ENCODE assay signal across 22 cellular contexts in genomic region chr7:95433129-95433528, GRCh38. TPM values are rescaled to one million over a fixed set of nuclear protein-coding genes. Genes with fewer than 3 reads are reported as not detected.
DNase-seq lines count a peak whose midpoint lies in the region; ATAC-seq and TF ChIP-seq lines count a peak whose summit lies in the region.
"Had no signal": no experiment of that assay in that cellular context is flagged by ENCODE, and none has a peak within 500 bp of the region (broad histone marks: within the 10 kb centered on the region; RNA-seq: fewer than 3 reads in every experiment).

No MANE protein-coding gene starts in this region.

- H3K27ac ChIP-seq in endodermal cell (ENCODE audit: low read depth, low read length) (no peak overlapping the region), thyroid gland (no peak overlapping the region)

- no peaks in the 10 kb centered on the region for H3K27me3 Mint-ChIP-seq in natural killer cell (ENCODE audit: low read depth in 2 of 2)
- H3K27me3 Mint-ChIP-seq in natural killer cell treated with Interleukin-12 subunit alpha and Interleukin-12 subunit beta and Interleukin-15 and Interleukin-18, amount 100 ng/mL, for 72 hours, result no peaks in the 10 kb centered on the region
- no peaks in the 10 kb centered on the region for H3K27me3 Mint-ChIP-seq in endodermal cell (ENCODE audit: insufficient read depth)
- H3K27me3 Mint-ChIP-seq in nephron progenitor cell (ENCODE audit: low read depth, poor library complexity), result no peaks in the 10 kb centered on the region

- no peak for TF ChIP-seq POLR2A in thyroid gland (IDR thresholded peaks at IDR 0.05)

- ATAC-seq in natural killer cell (no peak), GM18858 (IDR thresholded peaks at IDR 0.05; ENCODE audit: unreplicated experiment) (no peak), GM21367 (IDR thresholded peaks at IDR 0.05; ENCODE audit: unreplicated experiment) (no peak)
- no peak for ATAC-seq in natural killer cell treated with Interleukin-12 subunit alpha and Interleukin-12 subunit beta and Interleukin-15 and Interleukin-18, amount 100 ng/mL, for 72 hours
- ATAC-seq: PC-3 had no signal

- H3K27me3 ChIP-seq in endodermal cell (ENCODE audit: control insufficient read depth, insufficient read depth, low read length, poor library complexity, severe bottlenecking) (no peaks in the 10 kb centered on the region), thyroid gland (no peaks in the 10 kb centered on the region)
- H3K27me3 ChIP-seq: BE2C had no signal

- no peak overlapping the region for H3K9ac ChIP-seq in endodermal cell (ENCODE audit: extremely low read depth, low read length, poor library complexity, severe bottlenecking)
- H3K9ac ChIP-seq: KMS-11 had no signal

- 86% methylated on average over 1 of the region's 1 CpG; no CpG with 5 or more reads in 1 of the 2 experiments for WGBS in endodermal cell (ENCODE audit: insufficient coverage in 1 of 2, insufficient read length in 1 of 2), 2 experiments
- 96 to 97% methylated on average over 1 of the region's 1 CpG for WGBS in thyroid gland, 2 donors

- TF ChIP-seq CTCF in natural killer cell (IDR thresholded peaks at IDR 0.05) (no peak), endodermal cell (conservative IDR thresholded peaks at IDR 0.05) (no peak), nephron progenitor cell (IDR thresholded peaks at IDR 0.05) (no peak), thyroid gland (IDR thresholded peaks at IDR 0.05) (no peak)

- H3K27ac Mint-ChIP-seq in natural killer cell (no peak overlapping the region), endodermal cell (no peak overlapping the region), nephron progenitor cell (peak overlapping the region; percentile 87)
- no peak overlapping the region for H3K27ac Mint-ChIP-seq in natural killer cell treated with Interleukin-12 subunit alpha and Interleukin-12 subunit beta and Interleukin-15 and Interleukin-18, amount 100 ng/mL, for 72 hours

- no peak for DNase-seq in natural killer cell
- no peak for DNase-seq in natural killer cell treated with Interleukin-12 subunit alpha and Interleukin-12 subunit beta and Interleukin-15 and Interleukin-18, amount 100 ng/mL, for 72 hours (ENCODE audit: low spot score)
- no peak for DNase-seq in endodermal cell
- no peak for DNase-seq in nephron progenitor cell
- DNase-seq in hepatic stellate cell (ENCODE audit: low spot score), result no peak
- no peak for DNase-seq in thyroid gland
- DNase-seq: BE2C; CD4-positive, alpha-beta memory T cell; EL; GOT3; NCI-H1417 treated with DMSO at 0.1 percent for 48 hours; NCI-H1930; NCI-H345; NCI-H524 treated with DMSO at 0.1 percent for 48 hours; PC-3; RPMI8226; SHP77 treated with DMSO at 0.1 percent for 48 hours had no signal

- H3K4me1 ChIP-seq in endodermal cell (ENCODE audit: control insufficient read depth, insufficient read depth, low read length) (peaks cover 3% of the 10 kb centered on the region), thyroid gland (no peaks in the 10 kb centered on the region)
- H3K4me1 ChIP-seq: BE2C had no signal

- H3K9me3 Mint-ChIP-seq in natural killer cell (no peaks in the 10 kb centered on the region), endodermal cell (no peaks in the 10 kb centered on the region), nephron progenitor cell (peaks cover 4% of the 10 kb centered on the region)
- no peaks in the 10 kb centered on the region for H3K9me3 Mint-ChIP-seq in natural killer cell treated with Interleukin-12 subunit alpha and Interleukin-12 subunit beta and Interleukin-15 and Interleukin-18, amount 100 ng/mL, for 72 hours
- H3K9me3 Mint-ChIP-seq: CD4-positive, alpha-beta memory T cell had no signal

- H3K36me3 ChIP-seq in endodermal cell (ENCODE audit: control insufficient read depth, insufficient read depth, low read length) (no peaks in the 10 kb centered on the region), thyroid gland (no peaks in the 10 kb centered on the region)
- H3K36me3 ChIP-seq: BE2C had no signal

- H3K4me3 Mint-ChIP-seq in natural killer cell (peak overlapping the region; percentile 90), endodermal cell (no peak overlapping the region), nephron progenitor cell (no peak overlapping the region)
- no peak overlapping the region for H3K4me3 Mint-ChIP-seq in natural killer cell treated with Interleukin-12 subunit alpha and Interleukin-12 subunit beta and Interleukin-15 and Interleukin-18, amount 100 ng/mL, for 72 hours

- intact Hi-C loops in natural killer cell (cut with micrococcal nuclease), result no loop called here
- intact Hi-C loops in thyroid gland (cut with DNase I), result no loop called here

- H3K9me3 ChIP-seq in endodermal cell (ENCODE audit: control insufficient read depth, low read length), result no peaks in the 10 kb centered on the region
- no peaks in the 10 kb centered on the region for H3K9me3 ChIP-seq in thyroid gland
- H3K9me3 ChIP-seq: BE2C had no signal

- H3K4me3 ChIP-seq in endodermal cell (ENCODE audit: low read length), result peak overlapping the region; percentile 93
- no peak overlapping the region for H3K4me3 ChIP-seq in thyroid gland (replicated peaks in 1 of 3)
- H3K4me3 ChIP-seq: GM12878 had no signal

- no peaks in the 10 kb centered on the region for H3K36me3 Mint-ChIP-seq in natural killer cell
- H3K36me3 Mint-ChIP-seq in natural killer cell treated with Interleukin-12 subunit alpha and Interleukin-12 subunit beta and Interleukin-15 and Interleukin-18, amount 100 ng/mL, for 72 hours, result no peaks in the 10 kb centered on the region
- peaks cover 26% of the 10 kb centered on the region for H3K36me3 Mint-ChIP-seq in endodermal cell (ENCODE audit: low read depth)
- peaks cover 58% of the 10 kb centered on the region for H3K36me3 Mint-ChIP-seq in nephron progenitor cell (ENCODE audit: low read depth)
- H3K36me3 Mint-ChIP-seq: CD4-positive, alpha-beta memory T cell had no signal

- H3K4me1 Mint-ChIP-seq in natural killer cell (peaks cover 24 to 26% of the 10 kb centered on the region in 2 donors), endodermal cell (peaks cover 4% of the 10 kb centered on the region), nephron progenitor cell (peaks cover 56% of the 10 kb centered on the region)
- peaks cover 13 to 17% of the 10 kb centered on the region in 2 donors for H3K4me1 Mint-ChIP-seq in natural killer cell treated with Interleukin-12 subunit alpha and Interleukin-12 subunit beta and Interleukin-15 and Interleukin-18, amount 100 ng/mL, for 72 hours (ENCODE audit: low read depth in 2 of 2)

RNA-seq across cellular contexts. Expression of gene PON2, which starts 1.7 kb away (rescaled TPM):
- 10 to 100 TPM; 26.6 to 35.7 (median 35.6) TPM for total RNA-seq in natural killer cell
- 10 to 100 TPM; 17.6 to 18.0 TPM for total RNA-seq in natural killer cell treated with Interleukin-12 subunit alpha and Interleukin-12 subunit beta and Interleukin-15 and Interleukin-18, amount 100 ng/mL, for 72 hours
- 10 to 100 TPM; 66.3 to 66.8 TPM for total RNA-seq in endodermal cell
- polyA plus RNA-seq in endodermal cell (2013, experiment 1 of 2), result 297 TPM
- polyA plus RNA-seq in endodermal cell (2013, experiment 2 of 2), result 287 TPM
- 10 to 100 TPM; 76.7 to 96.9 (median 94.2) TPM for total RNA-seq in thyroid gland

RNA-seq across cellular contexts. Expression of gene PON3, which starts 37.0 kb away (rescaled TPM):
- not detected for total RNA-seq in natural killer cell
- not detected for total RNA-seq in natural killer cell treated with Interleukin-12 subunit alpha and Interleukin-12 subunit beta and Interleukin-15 and Interleukin-18, amount 100 ng/mL, for 72 hours
- under 1 TPM in 1 of 2 donors, not detected in 1; 0.55 TPM for total RNA-seq in endodermal cell
- polyA plus RNA-seq in endodermal cell (2013, experiment 1 of 2), result not detected
- 0.50 TPM for polyA plus RNA-seq in endodermal cell (2013, experiment 2 of 2)
- total RNA-seq in thyroid gland, result 10 to 100 TPM in 2 of 4 donors, 1 to 10 TPM in 2; 4.2 to 11.8 (median 8.6) TPM
- total RNA-seq: A172; CD4-positive, alpha-beta memory T cell; PC-3 had no signal
- polyA plus RNA-seq: CD4-positive, alpha-beta memory T cell had no signal

RNA-seq across cellular contexts. Expression of gene ASB4, which starts 52.6 kb away (rescaled TPM):
- not detected for total RNA-seq in natural killer cell
- not detected for total RNA-seq in natural killer cell treated with Interleukin-12 subunit alpha and Interleukin-12 subunit beta and Interleukin-15 and Interleukin-18, amount 100 ng/mL, for 72 hours
- total RNA-seq in endodermal cell, result not detected
- polyA plus RNA-seq in endodermal cell (2013, experiment 1 of 2), result 0.21 TPM
- 0.17 TPM for polyA plus RNA-seq in endodermal cell (2013, experiment 2 of 2)
- under 1 TPM in 1 of 4 donors, not detected in 3; 0.22 TPM for total RNA-seq in thyroid gland
- total RNA-seq: A172; CD4-positive, alpha-beta memory T cell; GM12878; PC-3 had no signal
- polyA plus RNA-seq: CD4-positive, alpha-beta memory T cell had no signal
